ENCODE assay signal across 21 cellular contexts in the genomic region with DNA sequence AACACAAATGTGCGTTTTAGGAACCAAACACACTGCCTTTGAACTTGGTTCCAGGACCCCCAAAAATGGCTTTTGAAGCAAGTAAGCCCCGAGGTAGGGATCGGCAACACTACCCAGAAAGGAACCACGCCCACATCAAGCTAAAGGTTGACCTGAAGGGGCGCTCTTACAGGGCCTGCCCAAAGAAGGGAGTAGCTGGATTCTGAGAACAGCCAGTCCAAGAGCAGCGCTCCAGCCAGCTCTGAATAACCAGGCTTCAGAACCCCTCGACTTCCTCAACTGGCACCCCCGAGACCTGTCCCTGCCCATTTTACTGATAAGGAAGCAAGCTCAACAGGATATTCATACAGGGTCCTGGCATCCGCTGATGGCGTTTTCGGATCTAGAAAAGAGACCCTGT. TPM values are rescaled to one million over a fixed set of nuclear protein-coding genes. Genes with fewer than 3 reads are reported as not detected.
DNase-seq lines count a peak whose midpoint lies in the region; ATAC-seq and TF ChIP-seq lines count a peak whose summit lies in the region.
"Had no signal": no experiment of that assay in that cellular context is flagged by ENCODE, and none has a peak within 500 bp of the region (broad histone marks: within the 10 kb centered on the region; RNA-seq: fewer than 3 reads in every experiment).

No MANE protein-coding gene starts in this region.

- BruUV-seq in OCI-LY7 (replicated peaks; lab: Mats Ljungman, UMichigan), result no TSS peak

- POLR2A ChIA-PET in OCI-LY7 (lab: Charles Lee), result interaction anchor here (0.6 kb wide), 1 partner anchor 345 kb away, joined by 3 read pairs; no protein-coding TSS in a partner anchor

- CTCF ChIA-PET in OCI-LY7 (lab: Charles Lee; ENCODE audit: unreplicated experiment), result no interaction called here

- H2AFZ ChIP-seq in OCI-LY7 (ENCODE audit: low read length), result no peak overlapping the region

- H3K79me2 ChIP-seq in OCI-LY7 (ENCODE audit: insufficient read depth, low read depth, low read length), result no peaks in the 10 kb centered on the region

- no peak overlapping the region for H3K4me3 ChIP-seq in OCI-LY7 (ENCODE audit: low read depth, low read length, poor library complexity, severe bottlenecking)
- no peak overlapping the region for H3K4me3 ChIP-seq in ascending aorta
- H3K4me3 ChIP-seq: breast epithelium, mucosa of descending colon had no signal

- H3K36me3 ChIP-seq in OCI-LY7 (ENCODE audit: insufficient read depth, low read length) (no peaks in the 10 kb centered on the region), ascending aorta (peaks cover 0 to 3% of the 10 kb centered on the region in 2 donors)
- H3K36me3 ChIP-seq: breast epithelium had no signal

- TF ChIP-seq CTCF in 22Rv1 (IDR thresholded peaks at IDR 0.05) (peak; percentile 41), GM12872 (IDR thresholded peaks at IDR 0.05; ENCODE audit: insufficient read depth, low read depth, low read length) (0 out of 3 replicates have a peak, but pooled peaks have one; percentile 3), OCI-LY7 (conservative IDR thresholded peaks at IDR 0.05; ENCODE audit: low read length) (peak; percentile 62), ascending aorta (IDR thresholded peaks at IDR 0.05) (no peak)

- peaks cover 3% of the 10 kb centered on the region; the same call in 1 of the 2 replicates for H4K20me1 ChIP-seq in OCI-LY7 (ENCODE audit: insufficient read depth, low read length)

- H3K27me3 ChIP-seq in ascending aorta, result no peaks in the 10 kb centered on the region
- H3K27me3 ChIP-seq: breast epithelium had no signal

- no peaks in the 10 kb centered on the region for H3K9me2 ChIP-seq in OCI-LY7 (ENCODE audit: insufficient read depth, low read length)

- ATAC-seq in HG03139 (IDR thresholded peaks at IDR 0.05; ENCODE audit: unreplicated experiment) (no peak), HG02798 (IDR thresholded peaks at IDR 0.05; ENCODE audit: poor library complexity, unreplicated experiment) (no peak)
- ATAC-seq: mucosa of descending colon had no signal

- intact Hi-C loops in OCI-LY7 (cut with micrococcal nuclease; ENCODE audit: unreplicated experiment), result no loop called here
- intact Hi-C loops in ascending aorta (cut with DNase I), result no loop called here

- DNase-seq in OCI-LY7 (ENCODE audit: low spot score) (no peak), iPS-NIHi11 (ENCODE audit: low spot score) (peak; percentile 62), ascending aorta (ENCODE audit: low spot score in 2 of 2) (no peak), NCI-H774 (lab: John Stamatoyannopoulos, UW) (no peak)
- DNase-seq: activated CD4-positive, alpha-beta T cell treated with anti-CD3 and anti-CD28 coated beads, Interleukin-2, amount 50 U/mL, for 48 hours; activated effector memory CD4-positive, alpha-beta T cell treated with anti-CD3 and anti-CD28 coated beads, Interleukin-2, amount 50 U/mL, for 16 hours; activated T-cell treated with anti-CD3 and anti-CD28 coated beads for 4 hours; CD4-positive, CD25-positive, alpha-beta regulatory T cell; cortex of kidney; glutamatergic neuron; HCEC 1CT; immature natural killer cell; NCI-H1417 treated with DMSO at 0.1 percent for 48 hours; NCI-H510A treated with DMSO at 0.1 percent for 48 hours; nephron progenitor cell had no signal

- H3K4me1 ChIP-seq in OCI-LY7 (ENCODE audit: insufficient read depth, low read length, poor library complexity, severe bottlenecking) (peaks cover 8% of the 10 kb centered on the region), ascending aorta (peaks cover 41 to 84% of the 10 kb centered on the region in 2 donors)

- H3K9me3 ChIP-seq in OCI-LY7 (ENCODE audit: low read length) (no peaks in the 10 kb centered on the region), ascending aorta (no peaks in the 10 kb centered on the region)
- H3K9me3 ChIP-seq: breast epithelium, mucosa of descending colon had no signal

- no peak overlapping the region for H3K4me2 ChIP-seq in OCI-LY7 (ENCODE audit: low read length)

- H3K27ac ChIP-seq in 22Rv1, result no peak overlapping the region
- no peak overlapping the region for H3K27ac ChIP-seq in OCI-LY7 (ENCODE audit: low read depth, low read length, poor library complexity, severe bottlenecking)
- no peak overlapping the region for H3K27ac ChIP-seq in ascending aorta
- H3K27ac ChIP-seq: breast epithelium had no signal

RNA-seq across cellular contexts. Expression of gene MOB2, which starts 18.9 kb away (rescaled TPM):
- 26.4 and 27.5 TPM in 2 replicates for total RNA-seq in OCI-LY7 (2014; rRNA removed; shearing (Covaris generic))
- total RNA-seq in OCI-LY7 (2022) (22.4 and 22.6 TPM in 2 replicates), ascending aorta (95.4 TPM)

Comparison
In these comparisons a context has a peak if more than half of its experiments do, and no peak if none do; other contexts are left out.
1. CTCF ChIP-seq: peak in 22Rv1 (single experiment), GM12872 (single experiment) and OCI-LY7 (single experiment); none in ascending aorta (0 of 3).